Comparison of ENCODE assay signal across 8 cellular contexts in the genomic region with DNA sequence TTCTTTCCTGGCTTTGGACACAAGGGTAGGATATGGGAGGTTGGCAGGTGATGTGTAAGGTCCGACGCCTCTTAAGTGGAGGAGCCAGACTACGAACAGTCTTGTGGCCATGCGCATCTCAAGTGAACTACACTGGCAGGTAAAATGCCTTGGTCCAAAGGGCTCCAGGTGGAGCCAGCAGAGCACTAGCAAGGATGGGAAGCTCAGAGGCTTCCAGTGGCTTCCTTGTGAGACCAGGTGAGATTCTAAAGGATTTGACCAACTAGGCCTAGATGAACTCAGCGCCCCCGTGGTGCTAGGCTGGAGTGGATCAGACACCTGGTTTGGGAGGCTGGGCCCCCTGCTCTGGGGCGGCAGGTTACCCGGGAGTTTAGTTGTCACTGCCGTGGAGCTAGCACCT. TPM values are rescaled to one million over a fixed set of nuclear protein-coding genes. Genes with fewer than 3 reads are reported as not detected.
A peak's percentile ranks its signal among the peaks of the same experiment; 100 is the strongest.
DNase-seq lines count a peak whose midpoint lies in the region; ATAC-seq, FAIRE-seq and TF ChIP-seq lines count a peak whose summit lies in the region.

No MANE protein-coding gene starts in this region.

- intact Hi-C loops in sigmoid colon (cut with DNase I) (no loop called here), head of caudate nucleus (cut with DNase I) (no loop called here)

- TF ChIP-seq POLR2A in GM12891 (IDR thresholded peaks at IDR 0.05; ENCODE audit: low read depth, low read length) (no peak; the same call in 1 of the 2 replicates), sigmoid colon (IDR thresholded peaks at IDR 0.05) (no peak)

- H3K27ac ChIP-seq in SK-N-MC, result peak overlapping the region; percentile 83; the same call in 1 of the 2 replicates
- peak overlapping the region; percentile 91 to 99 (median 92) for H3K27ac ChIP-seq in sigmoid colon

- no peak for TF ChIP-seq EP300 in sigmoid colon (IDR thresholded peaks at IDR 0.05)

- peaks cover 0 to 29% (median 25%) of the 10 kb centered on the region in 4 donors for H3K4me1 ChIP-seq in sigmoid colon

- no peak for ATAC-seq in GM19023 (IDR thresholded peaks at IDR 0.05; ENCODE audit: unreplicated experiment)

- peak overlapping the region; percentile 95 for H3K9ac ChIP-seq in SK-N-MC (ENCODE audit: insufficient read length)

- no peak for TF ChIP-seq CTCF in fibroblast of mammary gland (conservative IDR thresholded peaks at IDR 0.05; ENCODE audit: control insufficient read depth, insufficient read depth, low read depth, low read length)
- TF ChIP-seq CTCF in sigmoid colon (IDR thresholded peaks at IDR 0.05), result no peak

- H3K4me3 ChIP-seq in SK-N-MC (peak overlapping the region; percentile 94), fibroblast of mammary gland (ENCODE audit: control insufficient read depth, low read depth, low read length) (peak overlapping the region; percentile 95), sigmoid colon (peak overlapping the region; percentile 63 to 90 (median 66))

- FAIRE-seq in GM12891 (lab: Jason Lieb, UNC), result no peak

- no peaks in the 10 kb centered on the region for H3K9me3 ChIP-seq in SK-N-MC (ENCODE audit: low read depth, low read length)
- no peaks in the 10 kb centered on the region for H3K9me3 ChIP-seq in sigmoid colon

- WGBS in sigmoid colon, 2 donors, result 35 to 58% methylated on average over 9 of the region's 9 CpGs

- DNase-seq in GM12891 (ENCODE audit: insufficient read length, low spot score) (no peak), SK-N-MC (ENCODE audit: low read depth, low spot score) (no peak), fibroblast of mammary gland (ENCODE audit: low read depth) (no peak), sigmoid colon (no peak), GM19238 (ENCODE audit: insufficient read length, low spot score) (no peak), SIG-M5 treated with dmso at 0.1 percent for 504 hours (lab: John Stamatoyannopoulos, UW; ENCODE audit: unreplicated experiment) (no peak), head of caudate nucleus (no peak)

- H3K27me3 ChIP-seq in sigmoid colon, result no peaks in the 10 kb centered on the region

- H3K36me3 ChIP-seq in SK-N-MC (ENCODE audit: insufficient read depth, low read length) (peaks cover 27% of the 10 kb centered on the region), sigmoid colon (peaks cover 12 to 27% (median 22%) of the 10 kb centered on the region in 4 donors)

TF ChIP-seq in GM12891, 5 proteins besides CTCF, POLR2A, EP300 and RAD21:
- TF ChIP-seq TAF1 (IDR thresholded peaks at IDR 0.05; ENCODE audit: low read depth, low read length) (no peak), POLR2AphosphoS5 (IDR thresholded peaks at IDR 0.05; ENCODE audit: low read depth, low read length) (peak; percentile 26)

RNA-seq across cellular contexts. Expression of gene RPS2, which starts 1.0 kb away (rescaled TPM):
- polyA plus RNA-seq in GM12891 (2012; ENCODE audit: low read depth, missing spikeins), result 7,809 TPM
- 1,000 to 10,000 TPM; 1,478 to 1,994 (median 1,643) TPM for total RNA-seq in sigmoid colon
- 1,000 to 10,000 TPM; 1,713 to 3,277 (median 2,927) TPM for polyA plus RNA-seq in sigmoid colon

RNA-seq across cellular contexts. Expression of gene RNF151, which starts 1.0 kb away (rescaled TPM):
- polyA plus RNA-seq in GM12891 (2012; ENCODE audit: low read depth, missing spikeins), result 0.50 TPM
- not detected for total RNA-seq in sigmoid colon
- polyA plus RNA-seq in sigmoid colon, result under 1 TPM in 1 of 3 donors, not detected in 2; 0.10 TPM

RNA-seq across cellular contexts. Expression of gene TBL3, which starts 6.2 kb away (rescaled TPM):
- 28.8 TPM for polyA plus RNA-seq in GM12891 (2012; ENCODE audit: low read depth, missing spikeins)
- 10 to 100 TPM; 19.4 to 27.4 (median 26.1) TPM for total RNA-seq in sigmoid colon
- polyA plus RNA-seq in sigmoid colon, result 10 to 100 TPM; 14.3 to 37.4 (median 14.4) TPM

RNA-seq across cellular contexts. Expression of gene NDUFB10, which starts 6.3 kb away (rescaled TPM):
- 132 TPM for polyA plus RNA-seq in GM12891 (2012; ENCODE audit: low read depth, missing spikeins)
- total RNA-seq in sigmoid colon, result 100 to 1,000 TPM; 200 to 332 (median 264) TPM
- polyA plus RNA-seq in sigmoid colon, result 100 to 1,000 TPM; 298 to 489 (median 369) TPM

RNA-seq across cellular contexts. Expression of gene RPL3L, which starts 11.1 kb away (rescaled TPM):
- polyA plus RNA-seq in GM12891 (2012; ENCODE audit: low read depth, missing spikeins), result 0.05 TPM
- not detected for total RNA-seq in sigmoid colon
- polyA plus RNA-seq in sigmoid colon, result under 1 TPM in 2 of 3 donors, not detected in 1; 0.04 to 0.60 TPM
